Comparison of ENCODE assay signal across 24 cellular contexts in genomic region chr19:40933025-40933424, GRCh38. TPM values are rescaled to one million over a fixed set of nuclear protein-coding genes. Genes with fewer than 3 reads are reported as not detected.
A peak's percentile ranks its signal among the peaks of the same experiment; 100 is the strongest.
DNase-seq lines count a peak whose midpoint lies in the region; ATAC-seq, FAIRE-seq and TF ChIP-seq lines count a peak whose summit lies in the region.
"Had no signal": no experiment of that assay in that cellular context is flagged by ENCODE, and none has a peak within 500 bp of the region (broad histone marks: within the 10 kb centered on the region; RNA-seq: fewer than 3 reads in every experiment).

No MANE protein-coding gene starts in this region.

- TF ChIP-seq CTCF in GM23338 (conservative IDR thresholded peaks at IDR 0.05; ENCODE audit: low read depth in 2 of 2) (peak; percentile 58 to 77), endodermal cell (conservative IDR thresholded peaks at IDR 0.05) (peak; percentile 66), HepG2 (CRISPR knock-in tag; IDR thresholded peaks at IDR 0.05) (0 out of 2 replicates have a peak, but pooled peaks have one; percentile 15)
- no peak for TF ChIP-seq CTCF in activated CD8-positive, alpha-beta T cell treated with anti-CD3 and anti-CD28 coated beads for 36 hours (IDR thresholded peaks at IDR 0.05)

- POLR2A ChIA-PET in HepG2 (lab: Yijun Ruan, JAX) = no interaction called here
- POLR2A ChIA-PET in activated CD8-positive, alpha-beta T cell treated with anti-CD3 and anti-CD28 coated beads for 36 hours (lab: Charles Lee) = no interaction called here

- CTCF ChIA-PET in HepG2 (lab: Yijun Ruan, JAX; ENCODE audit: low intra/inter-chr PET ratio, low total read pairs) = no interaction called here
- CTCF ChIA-PET in activated CD8-positive, alpha-beta T cell treated with anti-CD3 and anti-CD28 coated beads for 36 hours (lab: Charles Lee) = no interaction called here

- H3K9me3 Mint-ChIP-seq in GM23338 (peaks cover 4% of the 10 kb centered on the region; the same call in 2 of the 3 replicates), endodermal cell (peaks cover 4% of the 10 kb centered on the region)
- no peaks in the 10 kb centered on the region for H3K9me3 Mint-ChIP-seq in activated CD8-positive, alpha-beta T cell treated with anti-CD3 and anti-CD28 coated beads for 36 hours
- H3K9me3 Mint-ChIP-seq in activated naive CD8-positive, alpha-beta T cell treated with anti-CD3 and anti-CD28 coated beads for 36 hours = no peaks in the 10 kb centered on the region
- H3K9me3 Mint-ChIP-seq: immature natural killer cell; natural killer cell treated with Interleukin-12 subunit alpha and Interleukin-12 subunit beta and Interleukin-15 and Interleukin-18, amount 100 ng/mL, for 72 hours; stimulated activated effector memory CD8-positive, alpha-beta T cell treated with anti-CD3 and anti-CD28 coated beads, Interleukin-12 subunit alpha, Interleukin-12 subunit beta, amount 100 ng/mL, for 72 hours had no signal

- in situ Hi-C loops in HepG2 (cut with HindIII; ENCODE audit: extremely low pct_ligation_motif_present, low pct_unique_long_range_greater_than_20kb) = no loop called here

- H2AFZ ChIP-seq in GM23338 (no peak overlapping the region), HepG2 (ENCODE audit: low read length) (no peak overlapping the region)

- no peak for TF ChIP-seq POLR2A in HepG2 (IDR thresholded peaks at IDR 0.05; ENCODE audit: insufficient read depth in 1 of 2, low read depth in 2 of 2, low read length in 2 of 2)

- H3K9me3 ChIP-seq in NT2/D1 (ENCODE audit: insufficient read depth, low read length) (no peaks in the 10 kb centered on the region), endodermal cell (ENCODE audit: control insufficient read depth, low read length) (no peaks in the 10 kb centered on the region), HepG2 (ENCODE audit: low read length) (no peaks in the 10 kb centered on the region)
- H3K9me3 ChIP-seq: adrenal gland, BE2C, gastrocnemius medialis, tibial artery had no signal

- no peaks in the 10 kb centered on the region for H4K20me1 ChIP-seq in GM23338 (replicated peaks; ENCODE audit: insufficient read depth)
- no peaks in the 10 kb centered on the region for H4K20me1 ChIP-seq in HepG2 (ENCODE audit: insufficient read depth, low read length)

- intact Hi-C loops in HepG2 (cut with micrococcal nuclease; ENCODE audit: unreplicated experiment) = no loop called here
- intact Hi-C loops in activated CD8-positive, alpha-beta T cell treated with anti-CD3 and anti-CD28 coated beads for 36 hours (cut with micrococcal nuclease) = no loop called here

- H3K27ac Mint-ChIP-seq in GM23338 (no peak overlapping the region), endodermal cell (no peak overlapping the region)
- no peak overlapping the region for H3K27ac Mint-ChIP-seq in activated CD8-positive, alpha-beta T cell treated with anti-CD3 and anti-CD28 coated beads for 36 hours
- H3K27ac Mint-ChIP-seq in activated naive CD8-positive, alpha-beta T cell treated with anti-CD3 and anti-CD28 coated beads for 36 hours = no peak overlapping the region
- H3K27ac Mint-ChIP-seq: immature natural killer cell; natural killer cell treated with Interleukin-12 subunit alpha and Interleukin-12 subunit beta and Interleukin-15 and Interleukin-18, amount 100 ng/mL, for 72 hours; stimulated activated effector memory CD8-positive, alpha-beta T cell treated with anti-CD3 and anti-CD28 coated beads, Interleukin-12 subunit alpha, Interleukin-12 subunit beta, amount 100 ng/mL, for 72 hours had no signal

- peak; percentile 54 for FAIRE-seq in HepG2 (lab: Jason Lieb, UNC)

- TF ChIP-seq EP300 in HepG2 (IDR thresholded peaks at IDR 0.05; ENCODE audit: low read depth in 2 of 2, low read length in 2 of 2) (no peak), HepG2 (CRISPR knock-in tag; IDR thresholded peaks at IDR 0.05; ENCODE audit: borderline replicate concordance) (no peak)

- no peaks in the 10 kb centered on the region for H3F3A ChIP-seq in GM23338 (replicated peaks; ENCODE audit: low read depth)

- peaks cover 2% of the 10 kb centered on the region; the same call in 2 of the 3 replicates for H3K4me1 Mint-ChIP-seq in GM23338
- H3K4me1 Mint-ChIP-seq in endodermal cell = peaks cover 16% of the 10 kb centered on the region
- no peaks in the 10 kb centered on the region for H3K4me1 Mint-ChIP-seq in activated CD8-positive, alpha-beta T cell treated with anti-CD3 and anti-CD28 coated beads for 36 hours (ENCODE audit: low read depth)
- no peaks in the 10 kb centered on the region for H3K4me1 Mint-ChIP-seq in activated naive CD8-positive, alpha-beta T cell treated with anti-CD3 and anti-CD28 coated beads for 36 hours
- H3K4me1 Mint-ChIP-seq: immature natural killer cell; stimulated activated effector memory CD8-positive, alpha-beta T cell treated with anti-CD3 and anti-CD28 coated beads, Interleukin-12 subunit alpha, Interleukin-12 subunit beta, amount 100 ng/mL, for 72 hours had no signal

- H3K36me3 Mint-ChIP-seq in GM23338 (ENCODE audit: low read depth) = no peaks in the 10 kb centered on the region; the same call in 2 of the 3 replicates
- H3K36me3 Mint-ChIP-seq in endodermal cell (ENCODE audit: low read depth) = no peaks in the 10 kb centered on the region
- no peaks in the 10 kb centered on the region for H3K36me3 Mint-ChIP-seq in activated CD8-positive, alpha-beta T cell treated with anti-CD3 and anti-CD28 coated beads for 36 hours (ENCODE audit: low read depth)
- no peaks in the 10 kb centered on the region for H3K36me3 Mint-ChIP-seq in activated naive CD8-positive, alpha-beta T cell treated with anti-CD3 and anti-CD28 coated beads for 36 hours
- H3K36me3 Mint-ChIP-seq: natural killer cell treated with Interleukin-12 subunit alpha and Interleukin-12 subunit beta and Interleukin-15 and Interleukin-18, amount 100 ng/mL, for 72 hours; stimulated activated effector memory CD8-positive, alpha-beta T cell treated with anti-CD3 and anti-CD28 coated beads, Interleukin-12 subunit alpha, Interleukin-12 subunit beta, amount 100 ng/mL, for 72 hours had no signal

- H3K4me3 ChIP-seq in GM23338 = no peak overlapping the region
- H3K4me3 ChIP-seq in NT2/D1 (ENCODE audit: insufficient read length, low read depth) = no peak overlapping the region
- H3K4me3 ChIP-seq in endodermal cell (ENCODE audit: low read length) = no peak overlapping the region
- no peak overlapping the region for H3K4me3 ChIP-seq in HepG2 (replicated peaks in 1 of 3; ENCODE audit: insufficient read depth in 1 of 3, low read depth in 2 of 3, low read length in 3 of 3)
- H3K4me3 ChIP-seq: adrenal gland, gastrocnemius medialis, tibial artery had no signal

- WGBS in endodermal cell (ENCODE audit: insufficient coverage in 1 of 2, insufficient read length in 1 of 2), 2 experiments = 74 to 79% methylated on average over 4 to 5 of the region's 5 CpGs
- 25% methylated on average over 5 of the region's 5 CpGs for WGBS in HepG2 (ENCODE audit: low lambda C conversion rate)

- no peak for TF ChIP-seq RAD21 in HepG2 (CRISPR knock-in tag; IDR thresholded peaks at IDR 0.05)

- H3K9me2 ChIP-seq in GM23338 (ENCODE audit: insufficient read depth) = no peaks in the 10 kb centered on the region

- H3K4me1 ChIP-seq in GM23338 (ENCODE audit: insufficient read depth) (no peaks in the 10 kb centered on the region), NT2/D1 (ENCODE audit: insufficient read depth, insufficient read length) (no peaks in the 10 kb centered on the region), endodermal cell (ENCODE audit: control insufficient read depth, insufficient read depth, low read length) (peaks cover 10% of the 10 kb centered on the region), HepG2 (ENCODE audit: insufficient read depth, low read length) (no peaks in the 10 kb centered on the region)
- H3K4me1 ChIP-seq: adrenal gland, BE2C, gastrocnemius medialis, tibial artery had no signal

- ATAC-seq in GM23338 (peak; percentile 81), HepG2 (no peak), GM19324 (IDR thresholded peaks at IDR 0.05; ENCODE audit: low FRiP score, unreplicated experiment) (no peak)
- no peak for ATAC-seq in activated CD8-positive, alpha-beta T cell treated with anti-CD3 and anti-CD28 coated beads for 36 hours
- ATAC-seq: gastrocnemius medialis; natural killer cell treated with Interleukin-12 subunit alpha and Interleukin-12 subunit beta and Interleukin-15 and Interleukin-18, amount 100 ng/mL, for 72 hours; Panc1; stimulated activated effector memory CD8-positive, alpha-beta T cell treated with anti-CD3 and anti-CD28 coated beads, Interleukin-12 subunit alpha, Interleukin-12 subunit beta, amount 100 ng/mL, for 72 hours had no signal

- H3K27me3 ChIP-seq in GM23338 (ENCODE audit: insufficient read depth) (no peaks in the 10 kb centered on the region), NT2/D1 (ENCODE audit: insufficient read depth, insufficient read length) (no peaks in the 10 kb centered on the region), endodermal cell (ENCODE audit: control insufficient read depth, insufficient read depth, low read length, poor library complexity, severe bottlenecking) (no peaks in the 10 kb centered on the region), HepG2 (ENCODE audit: control insufficient read depth in 1 of 2, insufficient read depth in 2 of 2, low read length in 2 of 2) (peaks cover 0 to 33% of the 10 kb centered on the region in 2 experiments; a peak in 3 of 5 replicates)
- H3K27me3 ChIP-seq: adrenal gland had no signal

- no TSS peak for BruUV-seq in HepG2 (replicated peaks; lab: Mats Ljungman, UMichigan)

- H3K4me2 ChIP-seq in GM23338 = no peak overlapping the region
- H3K4me2 ChIP-seq in HepG2 (ENCODE audit: low read depth, low read length) = no peak overlapping the region

- H3K36me3 ChIP-seq in GM23338 (ENCODE audit: insufficient read depth) (no peaks in the 10 kb centered on the region), NT2/D1 (ENCODE audit: insufficient read depth, insufficient read length, low read length) (no peaks in the 10 kb centered on the region), endodermal cell (ENCODE audit: control insufficient read depth, insufficient read depth, low read length) (no peaks in the 10 kb centered on the region), HepG2 (replicated peaks in 1 of 2; ENCODE audit: control insufficient read depth in 1 of 2, insufficient read depth in 2 of 2, low read length in 2 of 2) (no peaks in the 10 kb centered on the region)
- H3K36me3 ChIP-seq: adrenal gland, BE2C, gastrocnemius medialis, tibial artery had no signal

- no peaks in the 10 kb centered on the region for H3K79me2 ChIP-seq in GM23338 (replicated peaks; ENCODE audit: insufficient read depth)
- no peaks in the 10 kb centered on the region for H3K79me2 ChIP-seq in HepG2 (ENCODE audit: insufficient read depth, low read length)

- H3K27me3 Mint-ChIP-seq in GM23338 (ENCODE audit: insufficient read depth, low read depth, poor library complexity) (peaks cover 7% of the 10 kb centered on the region), endodermal cell (ENCODE audit: insufficient read depth) (peaks cover 29% of the 10 kb centered on the region)
- peaks cover 8% of the 10 kb centered on the region for H3K27me3 Mint-ChIP-seq in activated CD8-positive, alpha-beta T cell treated with anti-CD3 and anti-CD28 coated beads for 36 hours
- peaks cover 17% of the 10 kb centered on the region for H3K27me3 Mint-ChIP-seq in activated naive CD8-positive, alpha-beta T cell treated with anti-CD3 and anti-CD28 coated beads for 36 hours

- H3K9ac ChIP-seq in NT2/D1 (ENCODE audit: insufficient read length, low read depth) (no peak overlapping the region), endodermal cell (ENCODE audit: extremely low read depth, low read length, poor library complexity, severe bottlenecking) (no peak overlapping the region), HepG2 (ENCODE audit: insufficient read depth, low read depth, low read length) (no peak overlapping the region)

- H3K4me3 Mint-ChIP-seq in GM23338 = no peak overlapping the region
- H3K4me3 Mint-ChIP-seq in endodermal cell = no peak overlapping the region
- H3K4me3 Mint-ChIP-seq in activated CD8-positive, alpha-beta T cell treated with anti-CD3 and anti-CD28 coated beads for 36 hours = no peak overlapping the region
- H3K4me3 Mint-ChIP-seq in activated naive CD8-positive, alpha-beta T cell treated with anti-CD3 and anti-CD28 coated beads for 36 hours = no peak overlapping the region
- H3K4me3 Mint-ChIP-seq: immature natural killer cell; natural killer cell treated with Interleukin-12 subunit alpha and Interleukin-12 subunit beta and Interleukin-15 and Interleukin-18, amount 100 ng/mL, for 72 hours; stimulated activated effector memory CD8-positive, alpha-beta T cell treated with anti-CD3 and anti-CD28 coated beads, Interleukin-12 subunit alpha, Interleukin-12 subunit beta, amount 100 ng/mL, for 72 hours had no signal

- DNase-seq in GM23338 (ENCODE audit: low spot score) = peak; percentile 77
- DNase-seq in NT2/D1 (ENCODE audit: low read depth, low spot score) = peak; percentile 27
- DNase-seq in endodermal cell = peak; percentile 73
- DNase-seq in HepG2 (ENCODE audit: low spot score) = no peak
- no peak for DNase-seq in activated CD8-positive, alpha-beta T cell treated with anti-CD3 and anti-CD28 coated beads for 36 hours
- DNase-seq in hippocampal formation (lab: John Stamatoyannopoulos, UW) = no peak
- no peak for DNase-seq in activated naive CD8-positive, alpha-beta T cell treated with anti-CD3 and anti-CD28 coated beads for 36 hours
- DNase-seq: adrenal gland, BE2C, cerebellar nuclear complex, DMS 273 treated with DMSO at 0.1 percent for 48 hours, gastrocnemius medialis, immature natural killer cell, mesenchymal stem cell, MM.1S, NCI-H1930, NCI-H524 treated with DMSO at 0.1 percent for 48 hours, tibial artery had no signal

- no peak overlapping the region for H3K27ac ChIP-seq in GM23338 (ENCODE audit: low read depth)
- no peak overlapping the region for H3K27ac ChIP-seq in endodermal cell (ENCODE audit: low read depth, low read length)
- H3K27ac ChIP-seq in HepG2 (ENCODE audit: extremely low read length, insufficient read depth, low read length) = no peak overlapping the region
- H3K27ac ChIP-seq: adrenal gland, gastrocnemius medialis, tibial artery had no signal

RNA-seq across cellular contexts. Expression of gene CYP2A7, which starts 51.0 kb away (rescaled TPM):
- 4.8 TPM in 1 of 2 replicates, not detected in the other for total RNA-seq in GM23338 (2014; rRNA removed; shearing (Covaris generic))
- not detected in 2 replicates for polyA plus RNA-seq in GM23338 (2016; fragmentation: Nextera tagmentation; extraction: Ambion mirVana)
- total RNA-seq in endodermal cell = not detected
- polyA plus RNA-seq in endodermal cell (2013, experiment 1 of 2) = not detected
- not detected for polyA plus RNA-seq in endodermal cell (2013, experiment 2 of 2)
- not detected in 2 replicates for total RNA-seq in HepG2 (2016; rRNA removed; fragmentation: Illumina TruSeq; extraction: Trizol)
- not detected in 2 replicates for total RNA-seq in HepG2 (2016; cell fraction: cytosol; rRNA removed; fragmentation: Illumina TruSeq; extraction: Trizol; ENCODE audit: low read depth)
- total RNA-seq in HepG2 (2016; cell fraction: insoluble cytoplasmic fraction; rRNA removed; fragmentation: Illumina TruSeq; extraction: Trizol) = not detected in 2 replicates
- not detected in 2 replicates for total RNA-seq in HepG2 (2016; cell fraction: membrane; rRNA removed; fragmentation: Illumina TruSeq; extraction: Trizol)
- total RNA-seq in HepG2 (2016; cell fraction: nucleus; rRNA removed; fragmentation: Illumina TruSeq; extraction: Trizol) = not detected in 2 replicates
- not detected in 2 replicates for polyA plus RNA-seq in HepG2 (2011; rRNA removed)
- not detected in 2 replicates for polyA plus RNA-seq in HepG2 (2011; cell fraction: cytosol; rRNA removed)
- not detected in 2 replicates for polyA plus RNA-seq in HepG2 (2011; cell fraction: nucleus; rRNA removed)
- polyA plus RNA-seq in HepG2 (2012) = not detected in 2 replicates
- not detected in 2 replicates for polyA plus RNA-seq in HepG2 (2016; cell fraction: cytosol; fragmentation: Illumina TruSeq; extraction: Trizol; ENCODE audit: low read depth)
- polyA plus RNA-seq in HepG2 (2016; cell fraction: insoluble cytoplasmic fraction; fragmentation: Illumina TruSeq; extraction: Trizol; ENCODE audit: low read depth) = not detected in 2 replicates
- not detected in 2 replicates for polyA plus RNA-seq in HepG2 (2016; cell fraction: membrane; fragmentation: Illumina TruSeq; extraction: Trizol; ENCODE audit: low read depth)
- not detected in 2 replicates for polyA plus RNA-seq in HepG2 (2016; cell fraction: nucleus; fragmentation: Illumina TruSeq; extraction: Trizol; ENCODE audit: insufficient read depth, low read depth)
- not detected in 2 replicates for polyA minus RNA-seq in HepG2 (2011; rRNA and poly(A)+ RNA removed; ENCODE audit: low replicate concordance)
- polyA minus RNA-seq in HepG2 (2011; cell fraction: cytosol; rRNA and poly(A)+ RNA removed) = not detected in 2 replicates
- not detected in 2 replicates for polyA minus RNA-seq in HepG2 (2011; cell fraction: nucleus; rRNA and poly(A)+ RNA removed)
- not detected for total RNA-seq in activated CD8-positive, alpha-beta T cell treated with anti-CD3 and anti-CD28 coated beads for 36 hours
- not detected for total RNA-seq in activated naive CD8-positive, alpha-beta T cell treated with anti-CD3 and anti-CD28 coated beads for 36 hours
- total RNA-seq: adrenal gland; gastrocnemius medialis; HT-29; natural killer cell treated with Interleukin-12 subunit alpha and Interleukin-12 subunit beta and Interleukin-15 and Interleukin-18, amount 100 ng/mL, for 72 hours; pulmonary artery endothelial cell had no signal
- polyA plus RNA-seq: adrenal gland, immature natural killer cell had no signal

RNA-seq across cellular contexts. Expression of gene CYP2B6, which starts 58.1 kb away (rescaled TPM):
- 1.2 and 8.4 TPM in 2 replicates for total RNA-seq in GM23338 (2014; rRNA removed; shearing (Covaris generic))
- polyA plus RNA-seq in GM23338 (2016; fragmentation: Nextera tagmentation; extraction: Ambion mirVana) (2.9 and 3.9 TPM in 2 replicates), HepG2 (2011; rRNA removed) (0.09 TPM in 2 replicates)
- total RNA-seq in endodermal cell (under 1 TPM in 1 of 2 donors, not detected in 1; 0.75 TPM), HepG2 (2016; rRNA removed; fragmentation: Illumina TruSeq; extraction: Trizol) (not detected in 2 replicates)
- polyA plus RNA-seq in endodermal cell (2013, experiment 1 of 2) = not detected
- polyA plus RNA-seq in endodermal cell (2013, experiment 2 of 2) = not detected
- total RNA-seq in HepG2 (2016; cell fraction: cytosol; rRNA removed; fragmentation: Illumina TruSeq; extraction: Trizol; ENCODE audit: low read depth) = not detected in 2 replicates
- not detected in 2 replicates for total RNA-seq in HepG2 (2016; cell fraction: insoluble cytoplasmic fraction; rRNA removed; fragmentation: Illumina TruSeq; extraction: Trizol)
- not detected in 2 replicates for total RNA-seq in HepG2 (2016; cell fraction: membrane; rRNA removed; fragmentation: Illumina TruSeq; extraction: Trizol)
- total RNA-seq in HepG2 (2016; cell fraction: nucleus; rRNA removed; fragmentation: Illumina TruSeq; extraction: Trizol) = not detected in 2 replicates
- 0.07 and 0.08 TPM in 2 replicates for polyA plus RNA-seq in HepG2 (2011; cell fraction: cytosol; rRNA removed)
- polyA plus RNA-seq in HepG2 (2011; cell fraction: nucleus; rRNA removed) = 0.10 and 0.12 TPM in 2 replicates
- polyA plus RNA-seq in HepG2 (2012) = not detected in 2 replicates
- not detected in 2 replicates for polyA plus RNA-seq in HepG2 (2016; cell fraction: cytosol; fragmentation: Illumina TruSeq; extraction: Trizol; ENCODE audit: low read depth)
- not detected in 2 replicates for polyA plus RNA-seq in HepG2 (2016; cell fraction: insoluble cytoplasmic fraction; fragmentation: Illumina TruSeq; extraction: Trizol; ENCODE audit: low read depth)
- polyA plus RNA-seq in HepG2 (2016; cell fraction: membrane; fragmentation: Illumina TruSeq; extraction: Trizol; ENCODE audit: low read depth) = not detected in 2 replicates
- not detected in 2 replicates for polyA plus RNA-seq in HepG2 (2016; cell fraction: nucleus; fragmentation: Illumina TruSeq; extraction: Trizol; ENCODE audit: insufficient read depth, low read depth)
- polyA minus RNA-seq in HepG2 (2011; rRNA and poly(A)+ RNA removed; ENCODE audit: low replicate concordance) = 0.26 TPM in 1 of 2 replicates, not detected in the other
- polyA minus RNA-seq in HepG2 (2011; cell fraction: cytosol; rRNA and poly(A)+ RNA removed) = not detected in 2 replicates
- polyA minus RNA-seq in HepG2 (2011; cell fraction: nucleus; rRNA and poly(A)+ RNA removed) = not detected in 2 replicates
- not detected for total RNA-seq in activated CD8-positive, alpha-beta T cell treated with anti-CD3 and anti-CD28 coated beads for 36 hours
- total RNA-seq in activated naive CD8-positive, alpha-beta T cell treated with anti-CD3 and anti-CD28 coated beads for 36 hours = not detected
- total RNA-seq: gastrocnemius medialis; natural killer cell treated with Interleukin-12 subunit alpha and Interleukin-12 subunit beta and Interleukin-15 and Interleukin-18, amount 100 ng/mL, for 72 hours; pulmonary artery endothelial cell had no signal
- polyA plus RNA-seq: immature natural killer cell had no signal

Comparison
In these comparisons a context has a peak if more than half of its experiments do, and no peak if none do; other contexts are left out.
1. DNase-seq: peak in GM23338 (single experiment), NT2/D1 (single experiment) and endodermal cell (single experiment); none in HepG2 (single experiment), activated CD8-positive, alpha-beta T cell treated with anti-CD3 and anti-CD28 coated beads for 36 hours (single experiment), hippocampal formation (0 of 2) and activated naive CD8-positive, alpha-beta T cell treated with anti-CD3 and anti-CD28 coated beads for 36 hours (single experiment).